ENCODE assay signal across 11 cellular contexts in the genomic region with DNA sequence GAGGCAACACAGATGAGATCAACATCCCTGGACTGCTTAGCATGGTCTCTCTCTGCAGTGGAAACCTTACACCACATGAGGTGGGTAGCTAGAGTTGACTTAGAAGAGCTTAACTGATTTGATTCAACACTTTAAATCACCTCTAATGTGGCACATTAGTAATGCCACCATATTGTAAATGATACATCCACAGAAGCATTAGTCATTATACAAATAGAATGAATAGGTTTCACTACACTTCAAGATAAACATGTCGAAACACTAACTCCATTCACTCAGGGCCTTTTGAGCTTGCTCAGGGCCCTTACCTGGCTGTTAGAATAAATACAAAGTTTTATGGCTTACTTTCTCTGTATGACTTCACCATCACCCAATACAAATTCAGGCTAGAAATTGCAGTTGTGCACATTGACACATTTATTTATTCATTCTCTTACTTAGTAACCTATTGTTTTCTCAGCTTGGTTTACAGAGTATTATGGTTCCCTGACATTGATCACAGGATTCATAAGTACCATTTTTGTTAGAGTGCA. TPM values are rescaled to one million over a fixed set of nuclear protein-coding genes. Genes with fewer than 3 reads are reported as not detected.
A peak's percentile ranks its signal among the peaks of the same experiment; 100 is the strongest.
DNase-seq lines count a peak whose midpoint lies in the region; ATAC-seq and TF ChIP-seq lines count a peak whose summit lies in the region.
"Had no signal": no experiment of that assay in that cellular context is flagged by ENCODE, and none has a peak within 500 bp of the region (broad histone marks: within the 10 kb centered on the region; RNA-seq: fewer than 3 reads in every experiment).

No MANE protein-coding gene starts in this region.

- no peak overlapping the region for H4K8ac ChIP-seq in IMR-90 (ENCODE audit: low read depth in 2 of 2, low read length in 2 of 2)

- BruUV-seq in IMR-90 (replicated peaks; lab: Mats Ljungman, UMichigan) (no TSS peak), Panc1 (replicated peaks; lab: Mats Ljungman, UMichigan) (no TSS peak)

- POLR2A ChIA-PET in IMR-90 (lab: Charles Lee; ENCODE audit: unreplicated experiment), result no interaction called here
- POLR2A ChIA-PET in Panc1 (lab: Charles Lee), result interaction anchor here (0.6 kb wide), 1 partner anchor 93 kb away, joined by 3 read pairs; no protein-coding TSS in a partner anchor

- no peak for TF ChIP-seq RAD21 in IMR-90 (IDR thresholded peaks at IDR 0.05; ENCODE audit: low read length)

- no peak overlapping the region for H2AK9ac ChIP-seq in IMR-90 (replicated peaks; ENCODE audit: low read depth, low read length, poor library complexity)

- H2BK15ac ChIP-seq in IMR-90 (ENCODE audit: low read depth, low read length), result no peak overlapping the region

- no peak overlapping the region for H2BK20ac ChIP-seq in IMR-90 (ENCODE audit: low read depth, low read length)

- no peaks in the 10 kb centered on the region for H3K9me2 ChIP-seq in hepatocyte (replicated peaks; ENCODE audit: insufficient read depth)

- H3K36me3 ChIP-seq in IMR-90 (ENCODE audit: control insufficient read depth, insufficient read depth, low read length) (no peaks in the 10 kb centered on the region), Panc1 (ENCODE audit: control insufficient read depth, insufficient read depth, low read length) (no peaks in the 10 kb centered on the region), hepatocyte (replicated peaks; ENCODE audit: insufficient read depth, low read depth) (no peaks in the 10 kb centered on the region), tibial artery (no peaks in the 10 kb centered on the region)
- H3K36me3 ChIP-seq: gastroesophageal sphincter, Peyer's patch had no signal

- H3K27ac ChIP-seq in IMR-90 (ENCODE audit: insufficient read depth, low read length) (no peak overlapping the region), Panc1 (ENCODE audit: low read length) (0 out of 2 replicates have a peak overlapping the region, but pooled peaks have one; percentile 30), hepatocyte (peak overlapping the region; percentile 82), tibial artery (no peak overlapping the region)
- H3K27ac ChIP-seq: gastroesophageal sphincter, Peyer's patch had no signal

- DNase-seq in A172 (ENCODE audit: low spot score) (peak; percentile 66), IMR-90 (peak; percentile 26), Panc1 (ENCODE audit: low read depth, low spot score) (peak; percentile 86), hepatocyte (ENCODE audit: low spot score) (peak; percentile 72), tibial artery (no peak)
- DNase-seq in stimulated activated CD8-positive, alpha-beta memory T cell treated with anti-CD3 and anti-CD28 coated beads, Interleukin-4, amount 100 ng/mL, for 48 hours, result no peak
- DNase-seq: activated CD4-positive, CD25-positive, alpha-beta regulatory T cell; Peyer's patch had no signal

- TF ChIP-seq CTCF in IMR-90 (conservative IDR thresholded peaks at IDR 0.05; ENCODE audit: low read depth, low read length), result no peak
- no peak for TF ChIP-seq CTCF in Panc1 (IDR thresholded peaks at IDR 0.05)
- TF ChIP-seq CTCF in hepatocyte (IDR thresholded peaks at IDR 0.05; ENCODE audit: poor library complexity), result no peak
- TF ChIP-seq CTCF in tibial artery (IDR thresholded peaks at IDR 0.05), result no peak

- H3K9ac ChIP-seq in IMR-90 (ENCODE audit: low read depth, low read length), result no peak overlapping the region

- H4K5ac ChIP-seq in IMR-90 (ENCODE audit: low read depth, low read length), result no peak overlapping the region

- no peak overlapping the region for H3K14ac ChIP-seq in IMR-90 (replicated peaks; ENCODE audit: low read depth, low read length)

- intact Hi-C loops in IMR-90 (cut with micrococcal nuclease) (no loop called here), Panc1 (cut with micrococcal nuclease; ENCODE audit: unreplicated experiment) (no loop called here), tibial artery (cut with DNase I; ENCODE audit: low total_unique reads) (no loop called here)

- no peaks in the 10 kb centered on the region; the same call in 1 of the 2 replicates for H3K9me3 ChIP-seq in IMR-90 (ENCODE audit: control insufficient read depth, insufficient read depth, low read length)
- H3K9me3 ChIP-seq in Panc1 (ENCODE audit: control insufficient read depth, insufficient read depth, low read depth, low read length), result no peaks in the 10 kb centered on the region
- H3K9me3 ChIP-seq in hepatocyte (ENCODE audit: low read depth), result no peaks in the 10 kb centered on the region
- H3K9me3 ChIP-seq in tibial artery, result no peaks in the 10 kb centered on the region
- H3K9me3 ChIP-seq: gastroesophageal sphincter, Peyer's patch had no signal

- H2AK5ac ChIP-seq in IMR-90 (ENCODE audit: low read depth, low read length), result no peak overlapping the region

- no peak overlapping the region for H3K18ac ChIP-seq in IMR-90 (ENCODE audit: low read depth, low read length)

- H3K56ac ChIP-seq in IMR-90 (ENCODE audit: extremely low read depth, insufficient read depth, low read length), result no peak overlapping the region

- no peak overlapping the region for H2BK5ac ChIP-seq in IMR-90 (ENCODE audit: low read depth, low read length, poor library complexity, severe bottlenecking)

- no CpG with 5 or more reads among the region's 1 CpG for WGBS in IMR-90 (ENCODE audit: extremely low coverage in 2 of 2, insufficient read length in 1 of 2), 2 experiments
- 48% methylated on average over 1 of the region's 1 CpG for WGBS in hepatocyte (ENCODE audit: low lambda C conversion rate, missing lambda C conversion rate)

- CTCF ChIA-PET in IMR-90 (lab: Yijun Ruan, JAX), result no interaction called here
- CTCF ChIA-PET in Panc1 (lab: Charles Lee), result no interaction called here

- TF ChIP-seq POLR2A in IMR-90 (IDR thresholded peaks at IDR 0.05; ENCODE audit: low read depth, low read length), result no peak

- no peaks in the 10 kb centered on the region for H3K79me2 ChIP-seq in hepatocyte

- no peak overlapping the region for H3K4ac ChIP-seq in IMR-90 (ENCODE audit: low read depth, low read length)

- dilution Hi-C loops in IMR-90 (cut with HindIII; ENCODE audit: low sequenced_read_pairs, unreplicated experiment), result no loop called here

- H4K20me1 ChIP-seq in IMR-90 (ENCODE audit: insufficient read depth, low read length), result no peaks in the 10 kb centered on the region
- H4K20me1 ChIP-seq in hepatocyte (ENCODE audit: insufficient read depth, poor library complexity, severe bottlenecking), result no peaks in the 10 kb centered on the region

- no peak overlapping the region for H3K23ac ChIP-seq in IMR-90 (ENCODE audit: low read depth, low read length)

- H2BK120ac ChIP-seq in IMR-90 (ENCODE audit: low read depth, low read length), result no peak overlapping the region

- H3K27me3 ChIP-seq in IMR-90 (ENCODE audit: control insufficient read depth, insufficient read depth, low read length), result peaks cover 38% of the 10 kb centered on the region
- no peaks in the 10 kb centered on the region for H3K27me3 ChIP-seq in Panc1 (ENCODE audit: control insufficient read depth, insufficient read depth, low read length)
- no peaks in the 10 kb centered on the region for H3K27me3 ChIP-seq in hepatocyte
- no peaks in the 10 kb centered on the region for H3K27me3 ChIP-seq in tibial artery
- H3K27me3 ChIP-seq: gastroesophageal sphincter, Peyer's patch had no signal

- H3K4me3 ChIP-seq in IMR-90 (ENCODE audit: insufficient read depth, low read depth, low read length) (no peak overlapping the region), Panc1 (ENCODE audit: low read depth in 2 of 2, low read length in 2 of 2) (no peak overlapping the region), hepatocyte (no peak overlapping the region), tibial artery (no peak overlapping the region)
- H3K4me3 ChIP-seq: gastroesophageal sphincter, Peyer's patch had no signal

- no peak overlapping the region for H3K4me2 ChIP-seq in IMR-90 (ENCODE audit: low read depth, low read length)
- H3K4me2 ChIP-seq in hepatocyte, result no peak overlapping the region

- H2AFZ ChIP-seq in IMR-90 (replicated peaks; ENCODE audit: low read length, poor library complexity), result no peak overlapping the region
- H2AFZ ChIP-seq in hepatocyte, result no peak overlapping the region

- no peak overlapping the region for H4K91ac ChIP-seq in IMR-90 (ENCODE audit: insufficient read depth, low read depth, low read length)

- no peaks in the 10 kb centered on the region for H3K79me1 ChIP-seq in IMR-90 (ENCODE audit: low read depth in 1 of 2, low read length in 2 of 2)

- ATAC-seq in IMR-90 (ENCODE audit: low read depth), result peak; percentile 17; the same call in 1 of the 2 replicates
- peak; percentile 95 for ATAC-seq in Panc1
- ATAC-seq in HG03196 (IDR thresholded peaks at IDR 0.05; ENCODE audit: unreplicated experiment), result no peak
- ATAC-seq in GM19324 (IDR thresholded peaks at IDR 0.05; ENCODE audit: low FRiP score, unreplicated experiment), result no peak
- ATAC-seq: gastroesophageal sphincter had no signal

- H3K4me1 ChIP-seq in IMR-90 (ENCODE audit: control insufficient read depth, insufficient read depth, low read length) (no peaks in the 10 kb centered on the region), Panc1 (ENCODE audit: control insufficient read depth, insufficient read depth, low read length) (peaks cover 11% of the 10 kb centered on the region; the same call in 1 of the 2 replicates), hepatocyte (ENCODE audit: insufficient read depth) (peaks cover 13% of the 10 kb centered on the region), tibial artery (no peaks in the 10 kb centered on the region)
- H3K4me1 ChIP-seq: gastroesophageal sphincter, Peyer's patch had no signal

- no peaks in the 10 kb centered on the region for H3K9me1 ChIP-seq in IMR-90 (ENCODE audit: insufficient read depth, low read length)

- in situ Hi-C loops in IMR-90 (cut with MboI; ENCODE audit: low sequenced_read_pairs), result loop anchor here (25.0 kb wide), 1 partner anchor 461 kb away; no protein-coding TSS in a partner anchor
- in situ Hi-C loops in Panc1 (cut with HindIII; ENCODE audit: low pct_unique_long_range_greater_than_20kb, low sequenced_read_pairs), result no loop called here

TF ChIP-seq in IMR-90, 13 proteins besides CTCF, POLR2A, EP300 and RAD21 (continues in another document):
- no peak for TF ChIP-seq NFE2L2 (IDR thresholded peaks at IDR 0.05; ENCODE audit: low read depth, low read length)

RNA-seq across cellular contexts. Expression of gene SMAD5, which starts 9.3 kb away (rescaled TPM):
- total RNA-seq in A172 (2014; rRNA removed; shearing (Covaris generic)), result 55.9 and 58.8 TPM in 2 replicates
- total RNA-seq in IMR-90 (2012; rRNA removed), result 73.3 and 101 TPM in 2 replicates
- polyA plus RNA-seq in IMR-90 (2012; rRNA removed), result 25.7 and 37.4 TPM in 2 replicates
- 5.3 and 8.1 TPM in 2 replicates for polyA plus RNA-seq in IMR-90 (2012; cell fraction: cytosol; rRNA removed)
- polyA plus RNA-seq in IMR-90 (2012; cell fraction: nucleus; rRNA removed; ENCODE audit: low replicate concordance), result 3.2 and 35.1 TPM in 2 replicates
- total RNA-seq in Panc1 (2021; ENCODE audit: unreplicated experiment), result 61.5 TPM
- polyA plus RNA-seq in Panc1 (2012; ENCODE audit: insufficient read length), result 31.1 TPM
- total RNA-seq in hepatocyte, result 67.4 and 68.8 TPM in 2 replicates
- 24.1 and 34.4 TPM in 2 replicates for polyA plus RNA-seq in hepatocyte

Comparison
In these comparisons a context has a peak if more than half of its experiments do, and no peak if none do; other contexts are left out.
1. DNase-seq: peak in A172 (single experiment), IMR-90 (single experiment), Panc1 (single experiment) and hepatocyte (single experiment); none in tibial artery (0 of 2) and stimulated activated CD8-positive, alpha-beta memory T cell treated with anti-CD3 and anti-CD28 coated beads, Interleukin-4, amount 100 ng/mL, for 48 hours (single experiment).
2. ATAC-seq: peak in IMR-90 (single experiment) and Panc1 (single experiment); none in HG03196 (single experiment) and GM19324 (single experiment).
3. H3K27ac ChIP-seq: peak in Panc1 (single experiment) and hepatocyte (single experiment); none in IMR-90 (single experiment) and tibial artery (0 of 2).